ENCODE assay signal across 1 cellular context in the genomic region with DNA sequence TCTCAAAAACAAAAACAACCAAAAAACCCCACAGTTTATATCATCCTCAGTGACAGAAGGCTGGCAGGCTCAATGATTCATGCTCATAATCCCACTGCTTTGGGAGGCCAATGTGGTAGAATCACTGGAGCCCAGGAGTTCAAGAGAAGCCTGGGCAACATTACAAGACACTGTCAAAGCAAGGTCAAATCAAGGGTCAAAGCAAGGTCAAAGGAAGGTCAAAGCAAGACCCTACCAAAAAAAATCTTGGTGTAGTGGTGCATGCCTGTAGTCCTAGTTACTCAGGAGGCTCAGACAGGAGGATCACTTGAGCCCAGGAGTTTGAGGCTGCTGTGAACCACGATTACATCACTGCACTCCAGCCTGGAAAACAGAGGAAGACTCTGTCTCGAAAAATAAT.
TF ChIP-seq lines count a peak whose summit lies in the region.

No MANE protein-coding gene starts in this region.

TF ChIP-seq in HepG2, 621 proteins besides CTCF, POLR2A, EP300 and RAD21:
- no peak for TF ChIP-seq ZNF616 (CRISPR knock-in tag; IDR thresholded peaks at IDR 0.05; ENCODE audit: low read depth)
- TF ChIP-seq, protein P1, sequence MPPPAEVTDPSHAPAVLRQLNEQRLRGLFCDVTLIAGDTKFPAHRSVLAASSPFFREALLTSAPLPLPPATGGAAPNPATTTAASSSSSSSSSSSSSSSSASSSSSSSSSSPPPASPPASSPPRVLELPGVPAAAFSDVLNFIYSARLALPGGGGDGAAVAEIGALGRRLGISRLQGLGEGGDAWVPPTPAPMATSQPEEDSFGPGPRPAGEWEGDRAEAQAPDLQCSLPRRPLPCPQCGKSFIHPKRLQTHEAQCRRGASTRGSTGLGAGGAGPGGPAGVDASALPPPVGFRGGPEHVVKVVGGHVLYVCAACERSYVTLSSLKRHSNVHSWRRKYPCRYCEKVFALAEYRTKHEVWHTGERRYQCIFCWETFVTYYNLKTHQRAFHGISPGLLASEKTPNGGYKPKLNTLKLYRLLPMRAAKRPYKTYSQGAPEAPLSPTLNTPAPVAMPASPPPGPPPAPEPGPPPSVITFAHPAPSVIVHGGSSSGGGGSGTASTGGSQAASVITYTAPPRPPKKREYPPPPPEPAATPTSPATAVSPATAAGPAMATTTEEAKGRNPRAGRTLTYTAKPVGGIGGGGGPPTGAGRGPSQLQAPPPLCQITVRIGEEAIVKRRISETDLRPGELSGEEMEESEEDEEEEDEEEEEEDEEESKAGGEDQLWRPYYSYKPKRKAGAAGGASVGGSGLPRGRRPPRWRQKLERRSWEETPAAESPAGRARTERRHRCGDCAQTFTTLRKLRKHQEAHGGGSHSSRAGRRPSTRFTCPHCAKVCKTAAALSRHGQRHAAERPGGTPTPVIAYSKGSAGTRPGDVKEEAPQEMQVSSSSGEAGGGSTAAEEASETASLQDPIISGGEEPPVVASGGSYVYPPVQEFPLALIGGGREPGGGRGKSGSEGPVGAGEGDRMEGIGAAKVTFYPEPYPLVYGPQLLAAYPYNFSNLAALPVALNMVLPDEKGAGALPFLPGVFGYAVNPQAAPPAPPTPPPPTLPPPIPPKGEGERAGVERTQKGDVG (CRISPR knock-in tag; IDR thresholded peaks at IDR 0.05; ENCODE audit: borderline replicate concordance) = no peak
- no peak for TF ChIP-seq SALL1 (CRISPR knock-in tag; IDR thresholded peaks at IDR 0.05)
- no peak for TF ChIP-seq SP4 (CRISPR knock-in tag; IDR thresholded peaks at IDR 0.05)
- TF ChIP-seq, protein P2, sequence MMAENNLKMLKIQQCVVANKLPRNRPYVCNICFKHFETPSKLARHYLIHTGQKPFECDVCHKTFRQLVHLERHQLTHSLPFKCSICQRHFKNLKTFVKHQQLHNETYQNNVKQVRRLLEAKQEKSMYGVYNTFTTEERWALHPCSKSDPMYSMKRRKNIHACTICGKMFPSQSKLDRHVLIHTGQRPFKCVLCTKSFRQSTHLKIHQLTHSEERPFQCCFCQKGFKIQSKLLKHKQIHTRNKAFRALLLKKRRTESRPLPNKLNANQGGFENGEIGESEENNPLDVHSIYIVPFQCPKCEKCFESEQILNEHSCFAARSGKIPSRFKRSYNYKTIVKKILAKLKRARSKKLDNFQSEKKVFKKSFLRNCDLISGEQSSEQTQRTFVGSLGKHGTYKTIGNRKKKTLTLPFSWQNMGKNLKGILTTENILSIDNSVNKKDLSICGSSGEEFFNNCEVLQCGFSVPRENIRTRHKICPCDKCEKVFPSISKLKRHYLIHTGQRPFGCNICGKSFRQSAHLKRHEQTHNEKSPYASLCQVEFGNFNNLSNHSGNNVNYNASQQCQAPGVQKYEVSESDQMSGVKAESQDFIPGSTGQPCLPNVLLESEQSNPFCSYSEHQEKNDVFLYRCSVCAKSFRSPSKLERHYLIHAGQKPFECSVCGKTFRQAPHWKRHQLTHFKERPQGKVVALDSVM (CRISPR knock-in tag; IDR thresholded peaks at IDR 0.05) = peak; percentile 55
- no peak for TF ChIP-seq IRX3 (CRISPR knock-in tag; IDR thresholded peaks at IDR 0.05; ENCODE audit: borderline replicate concordance, low read depth)
TF ChIP-seq in HepG2: peak in this region for 1.
